In genomic region chr11:118608268-118609214, GRCh38 we compare ENCODE assay signal across 8 cellular contexts. TPM values are rescaled to one million over a fixed set of nuclear protein-coding genes. Genes with fewer than 3 reads are reported as not detected.
DNase-seq lines count a peak whose midpoint lies in the region; ATAC-seq and TF ChIP-seq lines count a peak whose summit lies in the region.

No MANE protein-coding gene starts in this region.

- H3K4me2 ChIP-seq in neural cell (ENCODE audit: low read length): no peak overlapping the region

- DNase-seq in GM06990 (ENCODE audit: extremely low read depth, insufficient read length) (peak; percentile 47), Peyer's patch (peak; percentile 76 to 90 (median 76)), foreskin fibroblast (peak; percentile 93 to 97), stomach (peak; percentile 59)
- DNase-seq in activated effector memory CD4-positive, alpha-beta T cell treated with Interleukin-2 at 50 U/mL for 16 hours: peak; percentile 78

- H3K4me1 ChIP-seq in Peyer's patch (peaks cover 0 to 64% (median 27%) of the 10 kb centered on the region in 4 donors), stomach (peaks cover 63 to 91% (median 81%) of the 10 kb centered on the region in 4 donors)

- H3K27ac ChIP-seq in Peyer's patch (peak overlapping the region; percentile 75 to 89 (median 85)), neural cell (ENCODE audit: low read length) (no peak overlapping the region), stomach (peak overlapping the region; percentile 55 to 98 (median 91))

- peaks cover 10% of the 10 kb centered on the region for H3K27me3 ChIP-seq in GM06990 (replicated peaks; ENCODE audit: control insufficient read depth, insufficient read depth, low read length)
- H3K27me3 ChIP-seq in Peyer's patch: no peaks in the 10 kb centered on the region
- H3K27me3 ChIP-seq in neural cell (ENCODE audit: insufficient read depth, low read depth, low read length): peaks cover 48% of the 10 kb centered on the region
- H3K27me3 ChIP-seq in stomach: peaks cover 0 to 42% (median 34%) of the 10 kb centered on the region in 3 donors

- TF ChIP-seq CTCF in GM06990 (IDR thresholded peaks at IDR 0.05; ENCODE audit: insufficient read depth, low read length, poor library complexity, severe bottlenecking) (no peak), Peyer's patch (IDR thresholded peaks at IDR 0.05) (no peak), foreskin fibroblast (IDR thresholded peaks at IDR 0.05; ENCODE audit: low read depth, low read length) (no peak), neural cell (IDR thresholded peaks at IDR 0.05; ENCODE audit: poor library complexity, severe bottlenecking) (no peak), stomach (IDR thresholded peaks at IDR 0.05) (no peak)

- H3K9me3 ChIP-seq in Peyer's patch (no peaks in the 10 kb centered on the region), neural cell (ENCODE audit: low read length) (no peaks in the 10 kb centered on the region), stomach (no peaks in the 10 kb centered on the region)

- H3F3A ChIP-seq in neural cell (ENCODE audit: insufficient read depth, low read length, poor library complexity, severe bottlenecking): no peaks in the 10 kb centered on the region

- TF ChIP-seq POLR2A in Peyer's patch (IDR thresholded peaks at IDR 0.05): no peak
- no peak for TF ChIP-seq POLR2A in stomach (IDR thresholded peaks at IDR 0.05)

- H3K9me2 ChIP-seq in neural cell (ENCODE audit: insufficient read depth, low read length): no peaks in the 10 kb centered on the region

- TF ChIP-seq EP300 in neural cell (conservative IDR thresholded peaks at IDR 0.05; ENCODE audit: poor library complexity, severe bottlenecking) (no peak), stomach (IDR thresholded peaks at IDR 0.05) (no peak)

- intact Hi-C loops in stomach (cut with DNase I; ENCODE audit: low total_unique reads): loop anchor here (5.0 kb wide), 1 partner anchor 49 kb away; no protein-coding TSS in a partner anchor

- no peak for ATAC-seq in HG03469 (IDR thresholded peaks at IDR 0.05; ENCODE audit: unreplicated experiment)
- ATAC-seq in GM21381 (IDR thresholded peaks at IDR 0.05; ENCODE audit: unreplicated experiment): no peak

- peak overlapping the region; percentile 56 for H3K4me3 ChIP-seq in GM06990 (replicated peaks; ENCODE audit: low read depth, low read length)
- H3K4me3 ChIP-seq in Peyer's patch: peak overlapping the region; percentile 61 to 74 (median 66)
- H3K4me3 ChIP-seq in foreskin fibroblast (ENCODE audit: low read depth in 1 of 2, low read length in 2 of 2): peak overlapping the region; percentile 83 to 96
- peak overlapping the region; percentile 47 for H3K4me3 ChIP-seq in neural cell (ENCODE audit: low read length)
- H3K4me3 ChIP-seq in stomach: peak overlapping the region; percentile 47 to 79 (median 70)

- H3K9ac ChIP-seq in neural cell (ENCODE audit: low read length): no peak overlapping the region

- WGBS in stomach, 5 donors: 6 to 14% (median 8%) methylated on average over 28 to 78 of the region's 78 CpGs

- H4K20me1 ChIP-seq in neural cell (ENCODE audit: insufficient read depth): no peaks in the 10 kb centered on the region

- H2AFZ ChIP-seq in neural cell (ENCODE audit: low read depth, low read length): no peak overlapping the region

- TF ChIP-seq RAD21 in neural cell (conservative IDR thresholded peaks at IDR 0.05): no peak

- H3K79me2 ChIP-seq in neural cell (replicated peaks; ENCODE audit: insufficient read depth, low read length): no peaks in the 10 kb centered on the region

- H3K36me3 ChIP-seq in GM06990 (ENCODE audit: control insufficient read depth, insufficient read depth, low read length) (no peaks in the 10 kb centered on the region), Peyer's patch (no peaks in the 10 kb centered on the region), neural cell (ENCODE audit: insufficient read depth, low read length) (no peaks in the 10 kb centered on the region), stomach (peaks cover 0 to 3% (median under 1%) of the 10 kb centered on the region in 4 donors)

TF ChIP-seq in neural cell, 6 proteins besides CTCF, POLR2A, EP300 and RAD21:
- TF ChIP-seq TAF1 (IDR thresholded peaks at IDR 0.05; ENCODE audit: low read depth) (no peak), EZH2 (IDR thresholded peaks at IDR 0.05; ENCODE audit: borderline replicate concordance, insufficient read depth, low read length, poor library complexity, severe bottlenecking) (no peak), SMC3 (conservative IDR thresholded peaks at IDR 0.05; ENCODE audit: poor library complexity) (no peak), MXI1 (conservative IDR thresholded peaks at IDR 0.05; ENCODE audit: poor library complexity, severe bottlenecking) (no peak), POLR2AphosphoS5 (IDR thresholded peaks at IDR 0.05) (no peak)
- TF ChIP-seq, protein P1, sequence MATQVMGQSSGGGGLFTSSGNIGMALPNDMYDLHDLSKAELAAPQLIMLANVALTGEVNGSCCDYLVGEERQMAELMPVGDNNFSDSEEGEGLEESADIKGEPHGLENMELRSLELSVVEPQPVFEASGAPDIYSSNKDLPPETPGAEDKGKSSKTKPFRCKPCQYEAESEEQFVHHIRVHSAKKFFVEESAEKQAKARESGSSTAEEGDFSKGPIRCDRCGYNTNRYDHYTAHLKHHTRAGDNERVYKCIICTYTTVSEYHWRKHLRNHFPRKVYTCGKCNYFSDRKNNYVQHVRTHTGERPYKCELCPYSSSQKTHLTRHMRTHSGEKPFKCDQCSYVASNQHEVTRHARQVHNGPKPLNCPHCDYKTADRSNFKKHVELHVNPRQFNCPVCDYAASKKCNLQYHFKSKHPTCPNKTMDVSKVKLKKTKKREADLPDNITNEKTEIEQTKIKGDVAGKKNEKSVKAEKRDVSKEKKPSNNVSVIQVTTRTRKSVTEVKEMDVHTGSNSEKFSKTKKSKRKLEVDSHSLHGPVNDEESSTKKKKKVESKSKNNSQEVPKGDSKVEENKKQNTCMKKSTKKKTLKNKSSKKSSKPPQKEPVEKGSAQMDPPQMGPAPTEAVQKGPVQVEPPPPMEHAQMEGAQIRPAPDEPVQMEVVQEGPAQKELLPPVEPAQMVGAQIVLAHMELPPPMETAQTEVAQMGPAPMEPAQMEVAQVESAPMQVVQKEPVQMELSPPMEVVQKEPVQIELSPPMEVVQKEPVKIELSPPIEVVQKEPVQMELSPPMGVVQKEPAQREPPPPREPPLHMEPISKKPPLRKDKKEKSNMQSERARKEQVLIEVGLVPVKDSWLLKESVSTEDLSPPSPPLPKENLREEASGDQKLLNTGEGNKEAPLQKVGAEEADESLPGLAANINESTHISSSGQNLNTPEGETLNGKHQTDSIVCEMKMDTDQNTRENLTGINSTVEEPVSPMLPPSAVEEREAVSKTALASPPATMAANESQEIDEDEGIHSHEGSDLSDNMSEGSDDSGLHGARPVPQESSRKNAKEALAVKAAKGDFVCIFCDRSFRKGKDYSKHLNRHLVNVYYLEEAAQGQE (IDR thresholded peaks at IDR 0.05; ENCODE audit: borderline replicate concordance): no peak

RNA-seq across cellular contexts. Expression of gene PHLDB1, which starts 1.1 kb away (rescaled TPM):
- total RNA-seq in Peyer's patch (100 to 1,000 TPM in 2 of 4 donors, 10 to 100 TPM in 2; 32.4 to 380 (median 93.8) TPM), stomach (100 to 1,000 TPM in 1 of 5 donors, 10 to 100 TPM in 4; 34.4 to 291 (median 50.2) TPM)
- polyA plus RNA-seq in neural cell (114 and 149 TPM in 2 replicates), stomach (10 to 100 TPM; 28.4 to 43.1 (median 39.7) TPM)
- polyA minus RNA-seq in neural cell: 146 and 166 TPM in 2 replicates

RNA-seq across cellular contexts. Expression of gene ARCN1, which starts 36.3 kb away (rescaled TPM):
- total RNA-seq in Peyer's patch: 100 to 1,000 TPM in 2 of 4 donors, 10 to 100 TPM in 2; 54.5 to 116 (median 91.0) TPM
- 67.2 and 68.4 TPM in 2 replicates for polyA plus RNA-seq in neural cell
- 94.5 and 108 TPM in 2 replicates for polyA minus RNA-seq in neural cell
- total RNA-seq in stomach: 100 to 1,000 TPM in 1 of 5 donors, 10 to 100 TPM in 4; 22.0 to 115 (median 60.0) TPM
- 100 to 1,000 TPM in 1 of 3 donors, 10 to 100 TPM in 2; 50.7 to 107 (median 60.2) TPM for polyA plus RNA-seq in stomach

RNA-seq across cellular contexts. Expression of gene IFT46, which starts 42.8 kb away (rescaled TPM):
- 10 to 100 TPM; 12.5 to 32.2 (median 14.4) TPM for total RNA-seq in Peyer's patch
- polyA plus RNA-seq in neural cell: 70.3 and 75.5 TPM in 2 replicates
- polyA minus RNA-seq in neural cell: 44.1 and 50.6 TPM in 2 replicates
- total RNA-seq in stomach: 100 to 1,000 TPM in 1 of 5 donors, 10 to 100 TPM in 3, 1 to 10 TPM in 1; 3.5 to 113 (median 28.4) TPM
- polyA plus RNA-seq in stomach: 10 to 100 TPM; 15.4 to 17.9 (median 17.5) TPM
